In genomic region chr7:139541600-139542307, GRCh38 we compare ENCODE assay signal across 27 cellular contexts. TPM values are rescaled to one million over a fixed set of nuclear protein-coding genes. Genes with fewer than 3 reads are reported as not detected.
DNase-seq lines count a peak whose midpoint lies in the region; TF ChIP-seq lines count a peak whose summit lies in the region.
"Had no signal": no experiment of that assay in that cellular context is flagged by ENCODE, and none has a peak within 500 bp of the region (broad histone marks: within the 10 kb centered on the region; RNA-seq: fewer than 3 reads in every experiment).

No MANE protein-coding gene starts in this region.

- CTCF ChIA-PET in activated CD4-positive, alpha-beta memory T cell treated with anti-CD3 and anti-CD28 coated beads for 36 hours (lab: Charles Lee), result no interaction called here

- intact Hi-C loops in activated CD4-positive, alpha-beta memory T cell treated with anti-CD3 and anti-CD28 coated beads for 36 hours (cut with micrococcal nuclease), result no loop called here

- no peaks in the 10 kb centered on the region for H3K9me3 Mint-ChIP-seq in endodermal cell
- no peaks in the 10 kb centered on the region for H3K9me3 Mint-ChIP-seq in activated CD4-positive, alpha-beta memory T cell treated with anti-CD3 and anti-CD28 coated beads for 36 hours
- H3K9me3 Mint-ChIP-seq: CD4-positive, alpha-beta T cell; neural crest cell had no signal

- H3K9me3 ChIP-seq in MG63 (no peaks in the 10 kb centered on the region), endodermal cell (ENCODE audit: control insufficient read depth, low read length) (no peaks in the 10 kb centered on the region), parathyroid adenoma (ENCODE audit: control insufficient read depth, low read length) (no peaks in the 10 kb centered on the region)
- H3K9me3 ChIP-seq in effector memory CD4-positive, alpha-beta T cell (ENCODE audit: control insufficient read depth, low read length), result no peaks in the 10 kb centered on the region
- H3K9me3 ChIP-seq: breast epithelium, left lung, SJSA1 had no signal

- H3K79me2 ChIP-seq in parathyroid adenoma, result no peaks in the 10 kb centered on the region

- no peak overlapping the region for H3K4me3 ChIP-seq in MG63
- no peak overlapping the region for H3K4me3 ChIP-seq in endodermal cell (ENCODE audit: low read length)
- no peak overlapping the region for H3K4me3 ChIP-seq in parathyroid adenoma (ENCODE audit: low read depth, low read length)
- no peak overlapping the region for H3K4me3 ChIP-seq in effector memory CD4-positive, alpha-beta T cell (ENCODE audit: insufficient read depth, low read depth, low read length, poor library complexity, severe bottlenecking)
- H3K4me3 ChIP-seq: breast epithelium, left lung, SJSA1 had no signal

- H2AFZ ChIP-seq in parathyroid adenoma, result peak overlapping the region; percentile 63

- 65 to 85% methylated on average over 17 to 21 of the region's 21 CpGs for WGBS in endodermal cell (ENCODE audit: insufficient coverage in 1 of 2, insufficient read length in 1 of 2), 2 experiments

- H3K9ac ChIP-seq in endodermal cell (ENCODE audit: extremely low read depth, low read length, poor library complexity, severe bottlenecking) (no peak overlapping the region), parathyroid adenoma (no peak overlapping the region)

- H3K4me1 Mint-ChIP-seq in endodermal cell, result peaks cover 13% of the 10 kb centered on the region
- H3K4me1 Mint-ChIP-seq in activated CD4-positive, alpha-beta memory T cell treated with anti-CD3 and anti-CD28 coated beads for 36 hours (ENCODE audit: low read depth), result no peaks in the 10 kb centered on the region
- H3K4me1 Mint-ChIP-seq: neural crest cell had no signal

- H3K27me3 Mint-ChIP-seq in endodermal cell (ENCODE audit: insufficient read depth), result peaks cover 12% of the 10 kb centered on the region
- H3K27me3 Mint-ChIP-seq in activated CD4-positive, alpha-beta memory T cell treated with anti-CD3 and anti-CD28 coated beads for 36 hours, result no peaks in the 10 kb centered on the region
- H3K27me3 Mint-ChIP-seq: CD4-positive, alpha-beta T cell had no signal

- no peak overlapping the region for H3K27ac ChIP-seq in endodermal cell (ENCODE audit: low read depth, low read length)
- no peak overlapping the region for H3K27ac ChIP-seq in parathyroid adenoma
- H3K27ac ChIP-seq in effector memory CD4-positive, alpha-beta T cell (ENCODE audit: insufficient read depth, low read length, poor library complexity, severe bottlenecking), result no peak overlapping the region
- H3K27ac ChIP-seq: breast epithelium, left lung, SJSA1, WERI-Rb-1 had no signal

- no peak overlapping the region for H3K4me2 ChIP-seq in parathyroid adenoma (ENCODE audit: low read length)

- DNase-seq in ELF-1 (ENCODE audit: low read depth, low spot score) (peak; percentile 74), MG63 (peak; percentile 29), endodermal cell (peak; percentile 78), CD1c-positive myeloid dendritic cell (ENCODE audit: extremely low spot score) (no peak)
- DNase-seq in activated CD4-positive, alpha-beta memory T cell treated with anti-CD3 and anti-CD28 coated beads for 36 hours, result no peak
- DNase-seq in activated CD4-positive, alpha-beta T cell treated with anti-CD3 and anti-CD28 coated beads for 48 hours, result no peak
- DNase-seq in effector memory CD4-positive, alpha-beta T cell, result no peak
- DNase-seq: activated effector memory CD4-positive, alpha-beta T cell treated with anti-CD3 and anti-CD28 coated beads, Interleukin-2, amount 50 U/mL, for 16 hours; CD4-positive, alpha-beta T cell; cortex of kidney; DMS153; Karpas-422; left lung; NCI-H1105; NCI-H2081; NCI-H446 treated with DMSO at 0.1 percent for 48 hours; stimulated activated CD4-positive, alpha-beta T cell treated with anti-CD3 and anti-CD28 coated beads, Interleukin-4, amount 100 ng/mL, for 1 hour; stimulated activated naive CD4-positive, alpha-beta T cell; T-helper 2 cell; WERI-Rb-1 had no signal

- POLR2A ChIA-PET in activated CD4-positive, alpha-beta memory T cell treated with anti-CD3 and anti-CD28 coated beads for 36 hours (lab: Charles Lee), result no interaction called here

- no peaks in the 10 kb centered on the region for H3K36me3 Mint-ChIP-seq in endodermal cell (ENCODE audit: low read depth)
- no peaks in the 10 kb centered on the region for H3K36me3 Mint-ChIP-seq in activated CD4-positive, alpha-beta memory T cell treated with anti-CD3 and anti-CD28 coated beads for 36 hours

- H3K27me3 ChIP-seq in MG63 (no peaks in the 10 kb centered on the region), endodermal cell (ENCODE audit: control insufficient read depth, insufficient read depth, low read length, poor library complexity, severe bottlenecking) (no peaks in the 10 kb centered on the region), parathyroid adenoma (ENCODE audit: control insufficient read depth, insufficient read depth, low read length) (no peaks in the 10 kb centered on the region)
- H3K27me3 ChIP-seq in effector memory CD4-positive, alpha-beta T cell (replicated peaks; ENCODE audit: control insufficient read depth, insufficient read depth, low read length, poor library complexity, severe bottlenecking), result no peaks in the 10 kb centered on the region
- H3K27me3 ChIP-seq: breast epithelium, left lung, SJSA1 had no signal

- H3K4me1 ChIP-seq in endodermal cell (ENCODE audit: control insufficient read depth, insufficient read depth, low read length), result peaks cover 2% of the 10 kb centered on the region
- no peaks in the 10 kb centered on the region for H3K4me1 ChIP-seq in parathyroid adenoma
- H3K4me1 ChIP-seq in effector memory CD4-positive, alpha-beta T cell (ENCODE audit: control insufficient read depth, insufficient read depth, low read length, poor library complexity, severe bottlenecking), result no peaks in the 10 kb centered on the region
- H3K4me1 ChIP-seq: breast epithelium, left lung, SJSA1 had no signal

- H3K36me3 ChIP-seq in MG63, result no peaks in the 10 kb centered on the region
- H3K36me3 ChIP-seq in endodermal cell (ENCODE audit: control insufficient read depth, insufficient read depth, low read length), result no peaks in the 10 kb centered on the region
- no peaks in the 10 kb centered on the region for H3K36me3 ChIP-seq in parathyroid adenoma (ENCODE audit: control insufficient read depth, insufficient read depth, low read length)
- no peaks in the 10 kb centered on the region for H3K36me3 ChIP-seq in effector memory CD4-positive, alpha-beta T cell (ENCODE audit: control insufficient read depth, insufficient read depth, low read length)
- H3K36me3 ChIP-seq: breast epithelium, left lung, SJSA1, WERI-Rb-1 had no signal

- no peak overlapping the region for H3K27ac Mint-ChIP-seq in endodermal cell
- no peak overlapping the region for H3K27ac Mint-ChIP-seq in activated CD4-positive, alpha-beta memory T cell treated with anti-CD3 and anti-CD28 coated beads for 36 hours
- H3K27ac Mint-ChIP-seq: CD4-positive, alpha-beta T cell had no signal

- TF ChIP-seq CTCF in endodermal cell (conservative IDR thresholded peaks at IDR 0.05), result no peak
- TF ChIP-seq CTCF in parathyroid adenoma (IDR thresholded peaks at IDR 0.05), result no peak

- no peak overlapping the region for H3K4me3 Mint-ChIP-seq in endodermal cell
- H3K4me3 Mint-ChIP-seq in activated CD4-positive, alpha-beta memory T cell treated with anti-CD3 and anti-CD28 coated beads for 36 hours, result no peak overlapping the region
- H3K4me3 Mint-ChIP-seq: CD4-positive, alpha-beta T cell; neural crest cell had no signal

RNA-seq across cellular contexts. Expression of gene CLEC2L, which starts 18.3 kb away (rescaled TPM):
- total RNA-seq in MG63 (2014; rRNA removed; shearing (Covaris generic); ENCODE audit: low replicate concordance), result not detected in 2 replicates
- total RNA-seq in endodermal cell, result 1 to 10 TPM; 1.2 to 1.5 TPM
- polyA plus RNA-seq in endodermal cell (2013, experiment 1 of 2), result 0.61 TPM
- polyA plus RNA-seq in endodermal cell (2013, experiment 2 of 2), result 0.41 TPM
- total RNA-seq in activated CD4-positive, alpha-beta memory T cell treated with anti-CD3 and anti-CD28 coated beads for 36 hours, result not detected
- total RNA-seq: breast epithelium; CD4-positive, alpha-beta T cell; fibroblast of lung; HT1080; pulmonary artery endothelial cell; SJSA1 had no signal
- polyA plus RNA-seq: fibroblast of lung had no signal

RNA-seq across cellular contexts. Expression of gene KLRG2, which starts 58.3 kb away (rescaled TPM):
- total RNA-seq in MG63 (2014; rRNA removed; shearing (Covaris generic); ENCODE audit: low replicate concordance), result 0.10 TPM in 1 of 2 replicates, not detected in the other
- 1 to 10 TPM; 1.9 to 4.2 TPM for total RNA-seq in endodermal cell
- polyA plus RNA-seq in endodermal cell (2013, experiment 1 of 2), result 0.89 TPM
- polyA plus RNA-seq in endodermal cell (2013, experiment 2 of 2), result 0.83 TPM
- under 1 TPM; 0.19 TPM for total RNA-seq in activated CD4-positive, alpha-beta memory T cell treated with anti-CD3 and anti-CD28 coated beads for 36 hours
- total RNA-seq: CD4-positive, alpha-beta T cell; fibroblast of lung; HT1080; neural crest cell; pulmonary artery endothelial cell; SJSA1 had no signal
- polyA plus RNA-seq: fibroblast of lung had no signal

Comparison
In these comparisons a context has a peak if more than half of its experiments do, and no peak if none do; other contexts are left out.
1. DNase-seq: peak in ELF-1 (single experiment), MG63 (single experiment) and endodermal cell (single experiment); none in CD1c-positive myeloid dendritic cell (single experiment), activated CD4-positive, alpha-beta memory T cell treated with anti-CD3 and anti-CD28 coated beads for 36 hours (single experiment), activated CD4-positive, alpha-beta T cell treated with anti-CD3 and anti-CD28 coated beads for 48 hours (single experiment) and effector memory CD4-positive, alpha-beta T cell (0 of 3).